ENCODE assay signal across 8 cellular contexts in the genomic region with DNA sequence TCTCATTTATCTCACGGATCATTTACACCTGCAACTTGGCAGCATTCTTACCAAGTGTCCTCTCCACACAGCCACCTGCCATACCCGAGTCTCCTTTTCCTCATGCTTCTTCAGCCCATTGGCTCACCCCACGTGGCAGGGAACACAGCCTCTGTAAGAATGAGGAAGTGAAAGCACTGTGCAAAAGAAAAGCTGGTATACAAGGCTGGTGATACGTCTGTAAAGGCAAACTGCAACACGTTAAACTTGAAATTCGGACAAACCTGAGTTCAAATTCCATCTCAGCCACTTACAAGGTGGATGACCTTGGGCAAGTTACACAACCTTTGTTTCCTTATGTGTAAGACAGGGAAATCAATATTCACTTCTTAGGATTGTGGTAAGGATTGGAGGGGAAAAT.
DNase-seq lines count a peak whose midpoint lies in the region; ATAC-seq and TF ChIP-seq lines count a peak whose summit lies in the region.

No MANE protein-coding gene starts in this region.

- H3K36me3 ChIP-seq in Karpas-422 (ENCODE audit: insufficient read depth, low read length) (no peaks in the 10 kb centered on the region), tibial artery (no peaks in the 10 kb centered on the region)

- no peaks in the 10 kb centered on the region for H3K36me3 Mint-ChIP-seq in endothelial cell (ENCODE audit: low read depth, unreplicated experiment)

- H3K4me1 Mint-ChIP-seq in endothelial cell (ENCODE audit: unreplicated experiment) = no peaks in the 10 kb centered on the region

- H3K27ac ChIP-seq in Karpas-422 (ENCODE audit: low read length) (peak overlapping the region; percentile 34; the same call in 1 of the 2 replicates), tibial artery (no peak overlapping the region)

- 0 out of 2 replicates have a peak overlapping the region, but pooled peaks have one; percentile 24 for H2AFZ ChIP-seq in Karpas-422 (ENCODE audit: low read length)

- no peaks in the 10 kb centered on the region for H3K9me3 ChIP-seq in Karpas-422 (ENCODE audit: low read length)
- no peaks in the 10 kb centered on the region for H3K9me3 ChIP-seq in tibial artery

- H3K4me2 ChIP-seq in Karpas-422 (ENCODE audit: low read depth, low read length, poor library complexity, severe bottlenecking) = peak overlapping the region; percentile 44

- TF ChIP-seq CTCF in GM12865 (IDR thresholded peaks at IDR 0.05; ENCODE audit: insufficient read depth, low read depth, low read length, missing control alignments) = no peak
- no peak for TF ChIP-seq CTCF in choroid plexus epithelial cell (conservative IDR thresholded peaks at IDR 0.05; ENCODE audit: low read depth, low read length)
- no peak for TF ChIP-seq CTCF in tibial artery (IDR thresholded peaks at IDR 0.05)
- TF ChIP-seq CTCF in endothelial cell (IDR thresholded peaks at IDR 0.05; ENCODE audit: unreplicated experiment) = no peak

- no peaks in the 10 kb centered on the region for H3K9me2 ChIP-seq in Karpas-422 (replicated peaks; ENCODE audit: insufficient read depth, low read length)

- H3K9me3 Mint-ChIP-seq in endothelial cell (ENCODE audit: unreplicated experiment) = no peaks in the 10 kb centered on the region

- no peak overlapping the region for H3K9ac ChIP-seq in Karpas-422 (ENCODE audit: low read length)

- no peaks in the 10 kb centered on the region for H3K27me3 ChIP-seq in Karpas-422 (ENCODE audit: low read length)
- no peaks in the 10 kb centered on the region for H3K27me3 ChIP-seq in tibial artery

- H3K27me3 Mint-ChIP-seq in endothelial cell (ENCODE audit: unreplicated experiment) = no peaks in the 10 kb centered on the region

- H3K27ac Mint-ChIP-seq in endothelial cell (ENCODE audit: unreplicated experiment) = no peak overlapping the region

- H3K79me2 ChIP-seq in Karpas-422 (ENCODE audit: low read length) = no peaks in the 10 kb centered on the region

- H3K4me3 ChIP-seq in GM12865 (ENCODE audit: low read depth, low read length) (no peak overlapping the region), Karpas-422 (ENCODE audit: low read length) (no peak overlapping the region), choroid plexus epithelial cell (ENCODE audit: low read depth, low read length) (no peak overlapping the region), tibial artery (no peak overlapping the region)

- H4K20me1 ChIP-seq in Karpas-422 (ENCODE audit: insufficient read depth, low read depth, low read length) = no peaks in the 10 kb centered on the region

- DNase-seq in GM12865 (ENCODE audit: low read depth) (peak; percentile 40), Karpas-422 (peak; percentile 75), choroid plexus epithelial cell (ENCODE audit: low read depth) (peak; percentile 5), tibial artery (peak; percentile 67 to 76), NCI-H526 (lab: John Stamatoyannopoulos, UW) (no peak), NK-92 (lab: John Stamatoyannopoulos, UW; ENCODE audit: unreplicated experiment) (no peak), endothelial cell (ENCODE audit: low spot score) (no peak)

- H3K4me1 ChIP-seq in Karpas-422 (ENCODE audit: low read length) (peaks cover 33% of the 10 kb centered on the region), tibial artery (peaks cover 0 to 7% (median 2%) of the 10 kb centered on the region in 4 donors)

- intact Hi-C loops in tibial artery (cut with DNase I; ENCODE audit: low total_unique reads) = no loop called here

- H3K4me3 Mint-ChIP-seq in endothelial cell (ENCODE audit: unreplicated experiment) = no peak overlapping the region

- ATAC-seq in GM21737 (IDR thresholded peaks at IDR 0.05; ENCODE audit: unreplicated experiment) = peak; percentile 91

Comparison
In these comparisons a context has a peak if more than half of its experiments do, and no peak if none do; other contexts are left out.
1. DNase-seq: peak in GM12865 (single experiment), Karpas-422 (single experiment), choroid plexus epithelial cell (single experiment) and tibial artery (2 of 2); none in NCI-H526 (0 of 2), NK-92 (single experiment) and endothelial cell (single experiment).